11 cellular contexts compared by ENCODE assay signal in the genomic region with DNA sequence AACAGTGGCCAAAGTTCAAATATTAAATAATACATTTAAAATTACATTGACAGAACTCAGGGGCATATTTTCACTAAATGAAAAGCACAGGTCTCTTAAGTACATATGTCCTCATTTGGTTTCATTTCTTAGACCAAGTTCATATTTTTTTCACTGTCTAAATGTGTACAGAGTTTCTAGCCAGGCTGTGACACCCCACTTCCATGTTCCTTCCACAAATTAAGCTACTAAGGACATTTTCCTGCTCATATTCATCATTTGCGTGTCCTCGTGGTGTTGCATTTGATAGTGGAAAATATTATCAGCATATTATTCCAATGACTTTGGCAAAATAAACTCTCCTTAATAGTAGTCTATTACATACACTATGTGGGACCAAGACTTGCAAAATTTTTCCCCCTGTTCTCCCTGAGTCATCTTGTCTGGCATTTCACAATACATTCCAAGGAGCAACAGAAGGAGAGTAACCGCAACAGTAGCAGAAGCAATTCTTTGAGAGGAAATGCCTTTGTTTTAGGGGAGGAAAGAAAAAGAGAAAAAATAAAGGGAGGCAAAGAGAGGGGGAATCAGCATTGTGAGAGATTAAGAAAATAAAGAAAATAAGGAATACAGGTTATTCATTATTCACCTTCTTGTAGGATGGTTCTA.
DNase-seq lines count a peak whose midpoint lies in the region; ATAC-seq, FAIRE-seq and TF ChIP-seq lines count a peak whose summit lies in the region.
"Had no signal": no experiment of that assay in that cellular context is flagged by ENCODE, and none has a peak within 500 bp of the region (broad histone marks: within the 10 kb centered on the region; RNA-seq: fewer than 3 reads in every experiment).

No MANE protein-coding gene starts in this region.

- H3K27ac ChIP-seq in brain microvascular endothelial cell (peak overlapping the region; percentile 72), testis (peak overlapping the region in 1 of 2 donors; percentile 4)
- no peak overlapping the region for H3K27ac ChIP-seq in effector memory CD4-positive, alpha-beta T cell (ENCODE audit: insufficient read depth, low read length, poor library complexity, severe bottlenecking)

- 56 to 73% methylated on average over 3 of the region's 3 CpGs for WGBS in testis, 2 donors

- H3K9me3 ChIP-seq in effector memory CD4-positive, alpha-beta T cell (ENCODE audit: control insufficient read depth, low read length) = no peaks in the 10 kb centered on the region
- H3K9me3 ChIP-seq in testis = no peaks in the 10 kb centered on the region
- H3K9me3 ChIP-seq: adrenal gland had no signal

- intact Hi-C loops in testis (cut with DNase I; ENCODE audit: low total_unique reads) = no loop called here

- TF ChIP-seq POLR2A in testis (IDR thresholded peaks at IDR 0.05) = no peak

- DNase-seq in brain microvascular endothelial cell = peak; percentile 93
- DNase-seq in iris pigment epithelial cell (ENCODE audit: low read depth) = peak; percentile 98
- DNase-seq in urothelium cell line (ENCODE audit: low spot score) = peak; percentile 60
- no peak for DNase-seq in effector memory CD4-positive, alpha-beta T cell
- DNase-seq in testis = no peak
- DNase-seq: activated B cell treated with CpG ODN at 0.5 μM for 24 hours, immature natural killer cell, NCI-H526 had no signal

- in situ Hi-C loops in brain microvascular endothelial cell (cut with HindIII; ENCODE audit: low pct_ligation_motif_present, low sequenced_read_pairs) = no loop called here

- no peak overlapping the region for H3K4me3 ChIP-seq in brain microvascular endothelial cell (ENCODE audit: low read depth, low read length)
- H3K4me3 ChIP-seq in effector memory CD4-positive, alpha-beta T cell (ENCODE audit: insufficient read depth, low read depth, low read length, poor library complexity, severe bottlenecking) = no peak overlapping the region
- no peak overlapping the region for H3K4me3 ChIP-seq in testis
- H3K4me3 ChIP-seq: adrenal gland had no signal

- H3K4me1 ChIP-seq in effector memory CD4-positive, alpha-beta T cell (ENCODE audit: control insufficient read depth, insufficient read depth, low read length, poor library complexity, severe bottlenecking) = no peaks in the 10 kb centered on the region
- no peaks in the 10 kb centered on the region for H3K4me1 ChIP-seq in testis
- H3K4me1 ChIP-seq: adrenal gland had no signal

- ATAC-seq in HG03520 (IDR thresholded peaks at IDR 0.05; ENCODE audit: unreplicated experiment) = no peak

- FAIRE-seq in urothelium cell line (lab: Jason Lieb, UNC) = no peak

- TF ChIP-seq CTCF in brain microvascular endothelial cell (IDR thresholded peaks at IDR 0.05; ENCODE audit: low read depth, low read length, missing control alignments) (no peak), testis (IDR thresholded peaks at IDR 0.05) (no peak)

- H3K36me3 ChIP-seq in brain microvascular endothelial cell (replicated peaks) = no peaks in the 10 kb centered on the region
- H3K36me3 ChIP-seq in effector memory CD4-positive, alpha-beta T cell (ENCODE audit: control insufficient read depth, insufficient read depth, low read length) = no peaks in the 10 kb centered on the region
- H3K36me3 ChIP-seq in testis (ENCODE audit: low read depth, missing control alignments) = no peaks in the 10 kb centered on the region
- H3K36me3 ChIP-seq: adrenal gland had no signal

- no peak for TF ChIP-seq RAD21 in Ishikawa (IDR thresholded peaks at IDR 0.05; ENCODE audit: low read depth)

- 0 out of 2 replicates have a peak, but pooled peaks have one; percentile 53 for TF ChIP-seq EP300 in Ishikawa (IDR thresholded peaks at IDR 0.05; ENCODE audit: borderline replicate concordance)

- H3K27me3 ChIP-seq in brain microvascular endothelial cell (replicated peaks) (no peaks in the 10 kb centered on the region), testis (no peaks in the 10 kb centered on the region)
- H3K27me3 ChIP-seq in effector memory CD4-positive, alpha-beta T cell (replicated peaks; ENCODE audit: control insufficient read depth, insufficient read depth, low read length, poor library complexity, severe bottlenecking) = no peaks in the 10 kb centered on the region
- H3K27me3 ChIP-seq: adrenal gland had no signal

TF ChIP-seq in Ishikawa, 13 proteins besides CTCF, POLR2A, EP300 and RAD21:
- peak; percentile 86 for TF ChIP-seq CEBPB (IDR thresholded peaks at IDR 0.05)
- TF ChIP-seq TCF12 (IDR thresholded peaks at IDR 0.05; ENCODE audit: low read depth) = peak; percentile 25; the same call in 1 of the 2 replicates
- TF ChIP-seq CREB1 (IDR thresholded peaks at IDR 0.05; ENCODE audit: low read depth) = no peak
- TF ChIP-seq, protein P1, sequence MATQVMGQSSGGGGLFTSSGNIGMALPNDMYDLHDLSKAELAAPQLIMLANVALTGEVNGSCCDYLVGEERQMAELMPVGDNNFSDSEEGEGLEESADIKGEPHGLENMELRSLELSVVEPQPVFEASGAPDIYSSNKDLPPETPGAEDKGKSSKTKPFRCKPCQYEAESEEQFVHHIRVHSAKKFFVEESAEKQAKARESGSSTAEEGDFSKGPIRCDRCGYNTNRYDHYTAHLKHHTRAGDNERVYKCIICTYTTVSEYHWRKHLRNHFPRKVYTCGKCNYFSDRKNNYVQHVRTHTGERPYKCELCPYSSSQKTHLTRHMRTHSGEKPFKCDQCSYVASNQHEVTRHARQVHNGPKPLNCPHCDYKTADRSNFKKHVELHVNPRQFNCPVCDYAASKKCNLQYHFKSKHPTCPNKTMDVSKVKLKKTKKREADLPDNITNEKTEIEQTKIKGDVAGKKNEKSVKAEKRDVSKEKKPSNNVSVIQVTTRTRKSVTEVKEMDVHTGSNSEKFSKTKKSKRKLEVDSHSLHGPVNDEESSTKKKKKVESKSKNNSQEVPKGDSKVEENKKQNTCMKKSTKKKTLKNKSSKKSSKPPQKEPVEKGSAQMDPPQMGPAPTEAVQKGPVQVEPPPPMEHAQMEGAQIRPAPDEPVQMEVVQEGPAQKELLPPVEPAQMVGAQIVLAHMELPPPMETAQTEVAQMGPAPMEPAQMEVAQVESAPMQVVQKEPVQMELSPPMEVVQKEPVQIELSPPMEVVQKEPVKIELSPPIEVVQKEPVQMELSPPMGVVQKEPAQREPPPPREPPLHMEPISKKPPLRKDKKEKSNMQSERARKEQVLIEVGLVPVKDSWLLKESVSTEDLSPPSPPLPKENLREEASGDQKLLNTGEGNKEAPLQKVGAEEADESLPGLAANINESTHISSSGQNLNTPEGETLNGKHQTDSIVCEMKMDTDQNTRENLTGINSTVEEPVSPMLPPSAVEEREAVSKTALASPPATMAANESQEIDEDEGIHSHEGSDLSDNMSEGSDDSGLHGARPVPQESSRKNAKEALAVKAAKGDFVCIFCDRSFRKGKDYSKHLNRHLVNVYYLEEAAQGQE (IDR thresholded peaks at IDR 0.05; ENCODE audit: low read depth) = no peak
- TF ChIP-seq FOXM1 (IDR thresholded peaks at IDR 0.05; ENCODE audit: borderline replicate concordance, low read depth) = peak; percentile 41; the same call in 1 of the 2 replicates
- peak; percentile 85 for TF ChIP-seq TEAD4 (IDR thresholded peaks at IDR 0.05)

Comparison
In these comparisons a context has a peak if more than half of its experiments do, and no peak if none do; other contexts are left out.
1. DNase-seq: peak in brain microvascular endothelial cell (single experiment), iris pigment epithelial cell (single experiment) and urothelium cell line (single experiment); none in effector memory CD4-positive, alpha-beta T cell (0 of 3) and testis (single experiment).